ENCODE assay signal across 8 cellular contexts in the genomic region with DNA sequence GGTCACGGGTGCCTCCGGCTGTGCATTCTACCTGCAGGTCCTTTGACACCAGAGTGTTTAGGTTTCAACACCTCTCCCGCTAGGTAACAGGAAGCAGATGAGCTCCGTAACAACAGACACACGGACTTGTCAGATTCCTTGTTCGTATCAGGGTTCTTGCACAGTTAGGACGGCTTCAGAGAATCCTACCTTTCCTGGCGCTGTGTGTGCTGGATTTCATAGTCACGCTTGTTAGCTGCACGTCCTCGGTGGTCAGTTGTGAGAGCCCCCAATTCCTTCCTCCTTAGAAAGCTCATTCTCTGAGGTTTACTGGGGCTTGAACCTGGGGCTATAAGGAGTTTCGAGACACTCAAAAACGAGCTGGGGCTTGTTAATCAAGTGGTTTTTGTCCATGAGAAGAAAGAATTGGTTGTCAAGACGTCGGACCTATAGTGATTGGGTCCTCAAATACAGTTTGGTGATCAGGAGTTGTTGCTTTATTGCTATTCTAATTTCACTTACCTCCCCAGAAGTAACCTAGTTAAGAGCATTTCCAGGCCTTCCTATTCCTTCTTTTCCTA. TPM values are rescaled to one million over a fixed set of nuclear protein-coding genes. Genes with fewer than 3 reads are reported as not detected.
DNase-seq lines count a peak whose midpoint lies in the region; ATAC-seq and TF ChIP-seq lines count a peak whose summit lies in the region.

No MANE protein-coding gene starts in this region.

- H3K9me3 Mint-ChIP-seq in brain (peaks cover 0 to 3% (median 0%) of the 10 kb centered on the region in 5 experiments), memory B cell (no peaks in the 10 kb centered on the region)

- H3K9ac ChIP-seq in Karpas-422 (ENCODE audit: low read length) = peak overlapping the region; percentile 87

- H3K27me3 Mint-ChIP-seq in brain (peaks cover 4% of the 10 kb centered on the region), memory B cell (no peaks in the 10 kb centered on the region)

- H3K4me3 ChIP-seq in Karpas-422 (ENCODE audit: low read length) (peak overlapping the region; percentile 79), uterus (peak overlapping the region; percentile 57 to 90)

- H3K9me3 ChIP-seq in Karpas-422 (ENCODE audit: low read length) (no peaks in the 10 kb centered on the region), uterus (no peaks in the 10 kb centered on the region)

- H3K27ac ChIP-seq in Karpas-422 (ENCODE audit: low read length) (peak overlapping the region; percentile 71), uterus (peak overlapping the region; percentile 94 to 99)

- H3K4me2 ChIP-seq in Karpas-422 (ENCODE audit: low read depth, low read length, poor library complexity, severe bottlenecking) = peak overlapping the region; percentile 85

- H3K4me3 Mint-ChIP-seq in brain (peak overlapping the region; percentile 91 to 98 (median 97)), memory B cell (peak overlapping the region; percentile 98)

- H3K9me2 ChIP-seq in Karpas-422 (replicated peaks; ENCODE audit: insufficient read depth, low read length) = no peaks in the 10 kb centered on the region

- H3K4me1 Mint-ChIP-seq in brain (peaks cover 59% of the 10 kb centered on the region), memory B cell (peaks cover 20% of the 10 kb centered on the region)

- peaks cover 22% of the 10 kb centered on the region for H3K79me2 ChIP-seq in Karpas-422 (ENCODE audit: low read length)

- H3K27ac Mint-ChIP-seq in brain (peak overlapping the region; percentile 95 to 99 (median 98)), memory B cell (peak overlapping the region; percentile 94)

- no peak for TF ChIP-seq POLR2A in uterus (IDR thresholded peaks at IDR 0.05)

- H3K27me3 ChIP-seq in Karpas-422 (ENCODE audit: low read length) (no peaks in the 10 kb centered on the region), uterus (no peaks in the 10 kb centered on the region)

- H3K36me3 ChIP-seq in Karpas-422 (ENCODE audit: insufficient read depth, low read length) = no peaks in the 10 kb centered on the region
- H3K36me3 ChIP-seq in uterus = no peaks in the 10 kb centered on the region

- intact Hi-C loops in uterus (cut with DNase I; ENCODE audit: low total_unique reads) = no loop called here

- peaks cover 27% of the 10 kb centered on the region for H3K36me3 Mint-ChIP-seq in brain
- H3K36me3 Mint-ChIP-seq in memory B cell = peaks cover 9% of the 10 kb centered on the region

- peak overlapping the region; percentile 67 for H2AFZ ChIP-seq in Karpas-422 (ENCODE audit: low read length)

- H3K4me1 ChIP-seq in Karpas-422 (ENCODE audit: low read length) = peaks cover 31% of the 10 kb centered on the region
- H3K4me1 ChIP-seq in uterus = no peaks in the 10 kb centered on the region

- TF ChIP-seq CTCF in brain (conservative IDR thresholded peaks at IDR 0.05) (no peak), uterus (IDR thresholded peaks at IDR 0.05) (no peak)

- no peaks in the 10 kb centered on the region for H4K20me1 ChIP-seq in Karpas-422 (ENCODE audit: insufficient read depth, low read depth, low read length)

- peak; percentile 46 for DNase-seq in ELR (ENCODE audit: low read depth)
- DNase-seq in Karpas-422 = peak; percentile 54
- no peak for DNase-seq in memory B cell (ENCODE audit: low spot score in 2 of 2)
- DNase-seq in uterus = no peak
- no peak for DNase-seq in stimulated activated CD4-positive, alpha-beta T cell treated with anti-CD3 and anti-CD28 coated beads, Interleukin-15, amount 100 ng/mL, for 24 hours

- no peak for ATAC-seq in memory B cell (ENCODE audit: low read depth)
- ATAC-seq in HG02759 (IDR thresholded peaks at IDR 0.05; ENCODE audit: unreplicated experiment) = no peak
- ATAC-seq in GM21390 (IDR thresholded peaks at IDR 0.05; ENCODE audit: unreplicated experiment) = no peak

RNA-seq across cellular contexts. Expression of a gene that starts 0.7 kb away (rescaled TPM):
- 21.1 and 26.4 TPM in 2 replicates for total RNA-seq in Karpas-422 (2014; rRNA removed; shearing (Covaris generic); ENCODE audit: low replicate concordance)
- 16.2 TPM for polyA plus RNA-seq in brain (ENCODE audit: insufficient read depth, low read depth, low replicate concordance)
- 10 to 100 TPM; 13.8 to 65.9 (median 23.8) TPM for total RNA-seq in uterus

RNA-seq across cellular contexts. Expression of a gene that starts 29.2 kb away (rescaled TPM):
- 1.1 and 5.9 TPM in 2 replicates for total RNA-seq in Karpas-422 (2014; rRNA removed; shearing (Covaris generic); ENCODE audit: low replicate concordance)
- polyA plus RNA-seq in brain (ENCODE audit: insufficient read depth, low read depth, low replicate concordance) = 14.3 TPM
- total RNA-seq in uterus = 10 to 100 TPM; 28.1 to 80.3 (median 47.1) TPM

RNA-seq across cellular contexts. Expression of a gene that starts 33.2 kb away (rescaled TPM):
- total RNA-seq in Karpas-422 (2014; rRNA removed; shearing (Covaris generic); ENCODE audit: low replicate concordance) = 20.7 and 42.1 TPM in 2 replicates
- 25.9 TPM for polyA plus RNA-seq in brain (ENCODE audit: insufficient read depth, low read depth, low replicate concordance)
- 10 to 100 TPM; 25.6 to 36.6 (median 27.1) TPM for total RNA-seq in uterus

RNA-seq across cellular contexts. Expression of a gene that starts 38.8 kb away (rescaled TPM):
- 68.6 and 139 TPM in 2 replicates for total RNA-seq in Karpas-422 (2014; rRNA removed; shearing (Covaris generic); ENCODE audit: low replicate concordance)
- polyA plus RNA-seq in brain (ENCODE audit: insufficient read depth, low read depth, low replicate concordance) = 59.4 TPM
- total RNA-seq in uterus = 100 to 1,000 TPM in 3 of 4 donors, 10 to 100 TPM in 1; 57.4 to 243 (median 151) TPM

RNA-seq across cellular contexts. Expression of a gene that starts 42.4 kb away (rescaled TPM):
- 6.9 and 15.8 TPM in 2 replicates for total RNA-seq in Karpas-422 (2014; rRNA removed; shearing (Covaris generic); ENCODE audit: low replicate concordance)
- 14.3 TPM for polyA plus RNA-seq in brain (ENCODE audit: insufficient read depth, low read depth, low replicate concordance)
- total RNA-seq in uterus = 10 to 100 TPM; 14.1 to 49.0 (median 31.9) TPM

Comparison
In these comparisons a context has a peak if more than half of its experiments do, and no peak if none do; other contexts are left out.
1. DNase-seq: peak in ELR (single experiment) and Karpas-422 (single experiment); none in memory B cell (0 of 2), uterus (0 of 2) and stimulated activated CD4-positive, alpha-beta T cell treated with anti-CD3 and anti-CD28 coated beads, Interleukin-15, amount 100 ng/mL, for 24 hours (single experiment).